Comparison of ENCODE assay signal across 18 cellular contexts in the genomic region with DNA sequence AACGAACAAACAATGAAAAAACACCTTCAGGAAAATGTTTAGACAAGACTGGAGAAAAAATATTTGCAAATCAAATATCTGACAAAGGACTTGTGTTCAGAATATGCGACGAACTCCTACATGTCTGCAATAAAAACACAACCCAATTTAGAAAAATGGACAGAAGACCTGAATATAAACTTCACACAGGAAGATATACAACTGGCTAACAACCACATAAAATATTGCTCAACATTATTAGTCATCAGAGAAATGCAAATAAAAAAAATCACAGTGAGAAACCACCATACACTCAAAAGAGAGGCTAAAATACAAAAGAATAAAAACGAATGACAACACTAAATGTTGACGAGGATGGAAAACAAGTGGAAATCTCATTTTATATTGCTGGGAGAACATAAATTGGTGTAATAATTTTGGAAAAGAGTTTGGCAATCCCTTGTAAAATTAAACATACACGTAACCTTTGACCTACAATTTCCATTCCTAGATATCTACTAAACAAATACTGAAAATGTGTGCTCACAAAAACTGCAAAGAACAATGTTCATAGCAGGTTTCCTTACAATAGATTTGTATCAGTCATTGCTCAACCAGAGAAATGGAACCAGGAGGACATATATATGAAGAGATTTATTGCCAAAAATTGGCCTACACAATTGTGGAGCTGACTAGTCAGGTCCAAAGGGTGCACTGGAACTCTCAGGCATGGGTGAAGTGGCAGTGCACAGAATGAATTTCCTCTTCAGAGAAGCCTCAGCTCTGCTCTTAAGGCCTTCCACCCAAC.
DNase-seq lines count a peak whose midpoint lies in the region; ATAC-seq and TF ChIP-seq lines count a peak whose summit lies in the region.
"Had no signal": no experiment of that assay in that cellular context is flagged by ENCODE, and none has a peak within 500 bp of the region (broad histone marks: within the 10 kb centered on the region; RNA-seq: fewer than 3 reads in every experiment).

No MANE protein-coding gene starts in this region.

- no peak for TF ChIP-seq CTCF in AG10803 (conservative IDR thresholded peaks at IDR 0.05; ENCODE audit: low read length)
- TF ChIP-seq CTCF in astrocyte of the cerebellum (IDR thresholded peaks at IDR 0.05; ENCODE audit: low read depth, low read length, missing control alignments), result no peak

- DNase-seq in AG10803 (ENCODE audit: low read depth), result peak; percentile 28
- peak; percentile 24 for DNase-seq in HS-5 (ENCODE audit: low read depth)
- peak; percentile 31 for DNase-seq in astrocyte of the cerebellum (ENCODE audit: low read depth)
- DNase-seq in iris pigment epithelial cell (ENCODE audit: low read depth), result peak; percentile 76
- no peak for DNase-seq in activated CD4-positive, alpha-beta T cell treated with anti-CD3 and anti-CD28 coated beads, Interleukin-2, amount 50 U/mL, for 4 hours
- DNase-seq: activated CD4-positive, alpha-beta memory T cell treated with anti-CD3 and anti-CD28 coated beads for 36 hours; activated gamma-delta T cell treated with Interleukin-2 at 50 U/mL for 16 hours; CD8-positive, alpha-beta T cell; cerebellar nuclear complex; Kasumi-1; kidney glomerular epithelial cell; naive B cell; OCI-M1; retina had no signal

- ATAC-seq in GM19328 (IDR thresholded peaks at IDR 0.05; ENCODE audit: unreplicated experiment) (no peak), HG03175 (IDR thresholded peaks at IDR 0.05; ENCODE audit: unreplicated experiment) (no peak), HG02588 (IDR thresholded peaks at IDR 0.05; ENCODE audit: unreplicated experiment) (no peak)
- ATAC-seq: CD8-positive, alpha-beta T cell; gastroesophageal sphincter had no signal

- H3K4me3 ChIP-seq in AG10803 (ENCODE audit: low read length) (no peak overlapping the region), astrocyte of the cerebellum (ENCODE audit: low read depth, low read length) (no peak overlapping the region)
- H3K4me3 ChIP-seq: gastroesophageal sphincter had no signal

- in situ Hi-C loops in astrocyte of the cerebellum (cut with HindIII; ENCODE audit: low sequenced_read_pairs), result no loop called here

Comparison
In these comparisons a context has a peak if more than half of its experiments do, and no peak if none do; other contexts are left out.
1. DNase-seq: peak in AG10803 (single experiment), HS-5 (single experiment), astrocyte of the cerebellum (single experiment) and iris pigment epithelial cell (single experiment); none in activated CD4-positive, alpha-beta T cell treated with anti-CD3 and anti-CD28 coated beads, Interleukin-2, amount 50 U/mL, for 4 hours (0 of 2).